In the genomic region with DNA sequence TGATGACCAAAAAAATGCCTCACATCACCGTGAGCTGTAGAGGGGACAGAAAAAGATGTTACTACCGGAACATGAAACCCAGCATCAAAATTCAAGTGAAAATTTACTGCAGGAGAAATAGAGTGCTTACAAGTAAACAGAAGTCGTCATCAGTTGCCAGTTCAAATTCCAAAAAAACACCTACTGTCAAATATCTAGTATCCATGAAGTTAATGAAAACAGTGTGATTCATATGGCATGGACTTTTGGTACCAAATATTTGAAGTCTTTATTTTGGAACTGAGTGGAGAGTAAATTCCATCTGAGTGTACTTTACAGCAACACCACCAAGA, we compare ENCODE assay signal across 4 cellular contexts.
"Had no signal": no experiment of that assay in that cellular context is flagged by ENCODE, and none has a peak within 500 bp of the region (broad histone marks: within the 10 kb centered on the region; RNA-seq: fewer than 3 reads in every experiment).

No MANE protein-coding gene starts in this region.

- FAIRE-seq: K562 had no signal

- H3K4me1 Mint-ChIP-seq: H9 had no signal

- H3K9me3 Mint-ChIP-seq: H9 had no signal

- H3K4me3 Mint-ChIP-seq: H9 had no signal

- H3K4me3 ChIP-seq: GM23248, K562 had no signal

- H3K27ac ChIP-seq: GM23248, HL-60 had no signal

- H3K9ac ChIP-seq: GM23248 had no signal

- H3K27ac Mint-ChIP-seq: H9 had no signal
